1 cellular context compared by ENCODE assay signal in the genomic region with DNA sequence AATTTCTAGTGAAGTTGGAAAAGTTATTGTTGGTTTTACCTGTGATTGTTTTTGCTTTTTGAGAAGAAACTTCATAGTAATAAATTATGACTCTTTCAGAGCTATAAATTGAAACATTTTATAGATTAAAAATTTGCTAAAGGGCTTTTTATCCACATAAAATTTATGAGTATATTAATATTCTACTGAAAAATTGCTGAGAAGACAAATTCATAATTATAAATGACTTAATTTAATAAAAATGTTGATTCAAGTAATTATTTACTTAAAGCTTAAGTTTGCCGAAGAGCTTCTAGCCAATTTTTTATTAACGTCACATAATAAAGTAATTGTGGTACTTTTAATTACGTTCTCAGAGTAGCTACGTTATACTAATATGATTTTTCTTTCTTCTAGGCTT.
TF ChIP-seq lines count a peak whose summit lies in the region.

No MANE protein-coding gene starts in this region.

TF ChIP-seq in A549, 52 proteins besides CTCF, POLR2A, EP300 and RAD21:
- TF ChIP-seq, protein P1, sequence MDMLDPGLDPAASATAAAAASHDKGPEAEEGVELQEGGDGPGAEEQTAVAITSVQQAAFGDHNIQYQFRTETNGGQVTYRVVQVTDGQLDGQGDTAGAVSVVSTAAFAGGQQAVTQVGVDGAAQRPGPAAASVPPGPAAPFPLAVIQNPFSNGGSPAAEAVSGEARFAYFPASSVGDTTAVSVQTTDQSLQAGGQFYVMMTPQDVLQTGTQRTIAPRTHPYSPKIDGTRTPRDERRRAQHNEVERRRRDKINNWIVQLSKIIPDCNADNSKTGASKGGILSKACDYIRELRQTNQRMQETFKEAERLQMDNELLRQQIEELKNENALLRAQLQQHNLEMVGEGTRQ (IDR thresholded peaks at IDR 0.05), result no peak
- TF ChIP-seq MAFK (IDR thresholded peaks at IDR 0.05; ENCODE audit: partially characterized antibody) (peak; percentile 57), TFCP2L1 (CRISPR knock-in tag; IDR thresholded peaks at IDR 0.05) (no peak), HOXB5 (CRISPR knock-in tag; IDR thresholded peaks at IDR 0.05) (no peak)
- TF ChIP-seq, protein P2, sequence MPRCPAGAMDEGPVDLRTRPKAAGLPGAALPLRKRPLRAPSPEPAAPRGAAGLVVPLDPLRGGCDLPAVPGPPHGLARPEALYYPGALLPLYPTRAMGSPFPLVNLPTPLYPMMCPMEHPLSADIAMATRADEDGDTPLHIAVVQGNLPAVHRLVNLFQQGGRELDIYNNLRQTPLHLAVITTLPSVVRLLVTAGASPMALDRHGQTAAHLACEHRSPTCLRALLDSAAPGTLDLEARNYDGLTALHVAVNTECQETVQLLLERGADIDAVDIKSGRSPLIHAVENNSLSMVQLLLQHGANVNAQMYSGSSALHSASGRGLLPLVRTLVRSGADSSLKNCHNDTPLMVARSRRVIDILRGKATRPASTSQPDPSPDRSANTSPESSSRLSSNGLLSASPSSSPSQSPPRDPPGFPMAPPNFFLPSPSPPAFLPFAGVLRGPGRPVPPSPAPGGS (IDR thresholded peaks at IDR 0.05), result no peak
- TF ChIP-seq, protein P3, sequence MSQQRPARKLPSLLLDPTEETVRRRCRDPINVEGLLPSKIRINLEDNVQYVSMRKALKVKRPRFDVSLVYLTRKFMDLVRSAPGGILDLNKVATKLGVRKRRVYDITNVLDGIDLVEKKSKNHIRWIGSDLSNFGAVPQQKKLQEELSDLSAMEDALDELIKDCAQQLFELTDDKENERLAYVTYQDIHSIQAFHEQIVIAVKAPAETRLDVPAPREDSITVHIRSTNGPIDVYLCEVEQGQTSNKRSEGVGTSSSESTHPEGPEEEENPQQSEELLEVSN (IDR thresholded peaks at IDR 0.05; ENCODE audit: borderline replicate concordance, low read depth), result no peak
